In the genomic region with DNA sequence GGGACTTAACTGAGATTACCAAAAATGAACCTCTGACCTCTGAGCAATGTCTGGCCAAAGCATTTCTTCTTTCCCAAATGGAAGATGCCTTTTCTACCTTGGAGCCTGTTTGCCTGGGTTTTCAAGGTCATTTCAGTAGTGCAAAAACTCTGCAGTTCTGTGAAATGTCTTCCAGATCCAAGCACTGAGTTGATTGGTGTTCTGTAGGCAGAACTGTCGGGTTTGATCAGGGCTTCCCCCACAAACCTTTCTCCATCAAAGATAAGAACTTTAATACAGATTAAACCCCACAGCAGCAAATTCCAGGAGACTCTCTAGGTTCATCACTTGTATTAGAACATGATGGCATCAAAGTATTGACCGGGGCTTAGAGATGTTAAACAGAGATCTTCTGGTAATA, we compare ENCODE assay signal across 23 cellular contexts.
"Had no signal": no experiment of that assay in that cellular context is flagged by ENCODE, and none has a peak within 500 bp of the region (broad histone marks: within the 10 kb centered on the region; RNA-seq: fewer than 3 reads in every experiment).

No MANE protein-coding gene starts in this region.

- DNase-seq: activated CD4-positive, alpha-beta T cell treated with anti-CD3 and anti-CD28 coated beads for 4 hours; activated CD4-positive, alpha-beta T cell treated with anti-CD3 and anti-CD28 coated beads, Interleukin-2, amount 50 U/mL, for 4 hours; activated naive CD4-positive, alpha-beta T cell treated with anti-CD3 and anti-CD28 coated beads for 36 hours; activated naive CD8-positive, alpha-beta T cell treated with anti-CD3 and anti-CD28 coated beads for 36 hours; activated T-cell treated with anti-CD3 and anti-CD28 coated beads for 4 hours; activated T-cell treated with anti-CD3 and anti-CD28 coated beads, Interleukin-2, amount 50 U/mL, for 72 hours; adrenal gland; aorta; brain microvascular endothelial cell; central memory CD4-positive, alpha-beta T cell; hippocampal formation; left cardiac atrium; left ventricle myocardium superior; posterior cingulate gyrus; right lobe of liver; stimulated activated CD4-positive, alpha-beta T cell treated with anti-CD3 and anti-CD28 coated beads, Interleukin-2, amount 100 ng/mL, for 48 hours had no signal

- H3K4me3 Mint-ChIP-seq: activated naive CD4-positive, alpha-beta T cell treated with anti-CD3 and anti-CD28 coated beads for 36 hours; activated naive CD8-positive, alpha-beta T cell treated with anti-CD3 and anti-CD28 coated beads for 36 hours; activated T-cell treated with anti-CD3 and anti-CD28 coated beads, Interleukin-2, amount 50 U/mL, for 72 hours; natural killer cell treated with Interleukin-12 subunit alpha and Interleukin-12 subunit beta and Interleukin-15 and Interleukin-18, amount 100 ng/mL, for 72 hours; stimulated activated naive CD8-positive, alpha-beta T cell treated with anti-CD3 and anti-CD28 coated beads, Interleukin-15, Interleukin-2, amounts not matched to agents 100 ng/mL and 50 ng/mL, for 24 hours had no signal

- H3K27me3 ChIP-seq: brain microvascular endothelial cell, right lobe of liver had no signal

- H3K36me3 Mint-ChIP-seq: activated naive CD8-positive, alpha-beta T cell treated with anti-CD3 and anti-CD28 coated beads for 36 hours; natural killer cell treated with Interleukin-12 subunit alpha and Interleukin-12 subunit beta and Interleukin-15 and Interleukin-18, amount 100 ng/mL, for 72 hours had no signal

- H3K36me3 ChIP-seq: adrenal gland, brain microvascular endothelial cell, gastroesophageal sphincter, right lobe of liver, thoracic aorta had no signal

- H3K4me3 ChIP-seq: adrenal gland, gastroesophageal sphincter, right lobe of liver, thoracic aorta had no signal

- H3K9me3 ChIP-seq: adrenal gland, gastroesophageal sphincter, right lobe of liver, thoracic aorta had no signal

- ATAC-seq: activated T-cell treated with anti-CD3 and anti-CD28 coated beads, Interleukin-2, amount 50 U/mL, for 72 hours; gastroesophageal sphincter; left cardiac atrium; left ventricle myocardium superior; natural killer cell treated with Interleukin-12 subunit alpha and Interleukin-12 subunit beta and Interleukin-15 and Interleukin-18, amount 100 ng/mL, for 72 hours; right lobe of liver had no signal

- H3K9me3 Mint-ChIP-seq: activated naive CD4-positive, alpha-beta T cell treated with anti-CD3 and anti-CD28 coated beads for 36 hours; activated naive CD8-positive, alpha-beta T cell treated with anti-CD3 and anti-CD28 coated beads for 36 hours; activated T-cell treated with anti-CD3 and anti-CD28 coated beads, Interleukin-2, amount 50 U/mL, for 72 hours; natural killer cell treated with Interleukin-12 subunit alpha and Interleukin-12 subunit beta and Interleukin-15 and Interleukin-18, amount 100 ng/mL, for 72 hours; stimulated activated naive CD8-positive, alpha-beta T cell treated with anti-CD3 and anti-CD28 coated beads, Interleukin-15, Interleukin-2, amounts not matched to agents 100 ng/mL and 50 ng/mL, for 24 hours had no signal

- H3K4me1 ChIP-seq: adrenal gland, gastroesophageal sphincter, right lobe of liver had no signal

- FAIRE-seq: endothelial cell of umbilical vein, keratinocyte had no signal

- H3K27ac Mint-ChIP-seq: activated naive CD4-positive, alpha-beta T cell treated with anti-CD3 and anti-CD28 coated beads for 36 hours; activated naive CD8-positive, alpha-beta T cell treated with anti-CD3 and anti-CD28 coated beads for 36 hours; activated T-cell treated with anti-CD3 and anti-CD28 coated beads, Interleukin-2, amount 50 U/mL, for 72 hours; natural killer cell treated with Interleukin-12 subunit alpha and Interleukin-12 subunit beta and Interleukin-15 and Interleukin-18, amount 100 ng/mL, for 72 hours; stimulated activated naive CD8-positive, alpha-beta T cell treated with anti-CD3 and anti-CD28 coated beads, Interleukin-15, Interleukin-2, amounts not matched to agents 100 ng/mL and 50 ng/mL, for 24 hours had no signal

- H3K27ac ChIP-seq: adrenal gland, brain microvascular endothelial cell, gastroesophageal sphincter, right lobe of liver, thoracic aorta, VCaP had no signal
